9 cellular contexts compared by ENCODE assay signal in genomic region chr21:34986561-34987533, GRCh38.
A peak's percentile ranks its signal among the peaks of the same experiment; 100 is the strongest.
DNase-seq lines count a peak whose midpoint lies in the region; ATAC-seq and TF ChIP-seq lines count a peak whose summit lies in the region.
"Had no signal": no experiment of that assay in that cellular context is flagged by ENCODE, and none has a peak within 500 bp of the region (broad histone marks: within the 10 kb centered on the region; RNA-seq: fewer than 3 reads in every experiment).

No MANE protein-coding gene starts in this region.

- no peak overlapping the region for H3K27ac ChIP-seq in ovary
- H3K27ac ChIP-seq in colonic mucosa: no peak overlapping the region

- peak; percentile 53 for ATAC-seq in GM21723 (IDR thresholded peaks at IDR 0.05; ENCODE audit: unreplicated experiment)

- H3K9me3 Mint-ChIP-seq in activated T-helper 1 cell treated with anti-CD3 and anti-CD28 coated beads, Interleukin-12 subunit alpha, Interleukin-12 subunit beta, Interleukin-2, Interleukin-4 antibody, amounts not matched to agents 30 ng/mL and 10 ng/mL and 1 ng/mL, durations not matched to agents 14 hours and 24 hours and 36 hours: no peaks in the 10 kb centered on the region
- H3K9me3 Mint-ChIP-seq: neural crest cell had no signal

- H3K36me3 ChIP-seq in MG63 (no peaks in the 10 kb centered on the region; the same call in 1 of the 2 replicates), ovary (no peaks in the 10 kb centered on the region), colonic mucosa (no peaks in the 10 kb centered on the region)

- H3K4me1 ChIP-seq in ovary (ENCODE audit: insufficient read depth) (no peaks in the 10 kb centered on the region), colonic mucosa (no peaks in the 10 kb centered on the region)

- H3K27me3 ChIP-seq in MG63: no peaks in the 10 kb centered on the region
- no peaks in the 10 kb centered on the region for H3K27me3 ChIP-seq in ovary
- H3K27me3 ChIP-seq in colonic mucosa: no peaks in the 10 kb centered on the region

- H3K9me3 ChIP-seq in MG63: no peaks in the 10 kb centered on the region
- H3K9me3 ChIP-seq in ovary: no peaks in the 10 kb centered on the region
- no peaks in the 10 kb centered on the region for H3K9me3 ChIP-seq in colonic mucosa

- TF ChIP-seq POLR2A in ovary (IDR thresholded peaks at IDR 0.05): no peak

- TF ChIP-seq CTCF in ovary (IDR thresholded peaks at IDR 0.05) (no peak), colonic mucosa (IDR thresholded peaks at IDR 0.05) (no peak)

- H3K36me3 Mint-ChIP-seq in activated T-helper 1 cell treated with anti-CD3 and anti-CD28 coated beads, Interleukin-12 subunit alpha, Interleukin-12 subunit beta, Interleukin-2, Interleukin-4 antibody, amounts not matched to agents 30 ng/mL and 10 ng/mL and 1 ng/mL, durations not matched to agents 14 hours and 24 hours and 36 hours (ENCODE audit: low read depth): peaks cover 30% of the 10 kb centered on the region

- H3K27me3 Mint-ChIP-seq in activated T-helper 1 cell treated with anti-CD3 and anti-CD28 coated beads, Interleukin-12 subunit alpha, Interleukin-12 subunit beta, Interleukin-2, Interleukin-4 antibody, amounts not matched to agents 30 ng/mL and 10 ng/mL and 1 ng/mL, durations not matched to agents 14 hours and 24 hours and 36 hours (ENCODE audit: insufficient read depth): no peaks in the 10 kb centered on the region

- H3K9ac ChIP-seq in colonic mucosa (ENCODE audit: low read depth in 2 of 2, low read length in 2 of 2): no peak overlapping the region

- H3K4me1 Mint-ChIP-seq in activated T-helper 1 cell treated with anti-CD3 and anti-CD28 coated beads, Interleukin-12 subunit alpha, Interleukin-12 subunit beta, Interleukin-2, Interleukin-4 antibody, amounts not matched to agents 30 ng/mL and 10 ng/mL and 1 ng/mL, durations not matched to agents 14 hours and 24 hours and 36 hours (ENCODE audit: low read depth): peaks cover 92% of the 10 kb centered on the region

- no peak overlapping the region for H3K4me3 ChIP-seq in MG63
- no peak overlapping the region for H3K4me3 ChIP-seq in ovary
- no peak overlapping the region for H3K4me3 ChIP-seq in colonic mucosa

- H3K27ac Mint-ChIP-seq in activated T-helper 1 cell treated with anti-CD3 and anti-CD28 coated beads, Interleukin-12 subunit alpha, Interleukin-12 subunit beta, Interleukin-2, Interleukin-4 antibody, amounts not matched to agents 30 ng/mL and 10 ng/mL and 1 ng/mL, durations not matched to agents 14 hours and 24 hours and 36 hours: peak overlapping the region; percentile 97

- DNase-seq in COLO829 (ENCODE audit: low spot score) (peak; percentile 40), MG63 (peak; percentile 66), left kidney (ENCODE audit: low read depth, low spot score) (peak; percentile 53), ovary (no peak), colonic mucosa (no peak)
- peak; percentile 70 for DNase-seq in activated T-helper 1 cell treated with anti-CD3 and anti-CD28 coated beads, Interleukin-12 subunit alpha, Interleukin-12 subunit beta, Interleukin-2, Interleukin-4 antibody, amounts not matched to agents 30 ng/mL and 10 ng/mL and 1 ng/mL, durations not matched to agents 14 hours and 24 hours and 36 hours (ENCODE audit: low spot score)
- peak; percentile 30 to 62 (median 56) for DNase-seq in stimulated activated naive CD4-positive, alpha-beta T cell (lab: John Stamatoyannopoulos, UW)

- intact Hi-C loops in activated T-helper 1 cell treated with anti-CD3 and anti-CD28 coated beads, Interleukin-12 subunit alpha, Interleukin-12 subunit beta, Interleukin-2, Interleukin-4 antibody, amounts not matched to agents 30 ng/mL and 10 ng/mL and 1 ng/mL, durations not matched to agents 14 hours and 24 hours and 36 hours (cut with micrococcal nuclease): loop anchor here (1.0 to 10.0 kb wide), 13 partner anchors 13 to 1078 kb away; partner anchors contain the start of gene SETD4
- intact Hi-C loops in ovary (cut with DNase I) (no loop called here), colonic mucosa (cut with DNase I) (no loop called here)

- TF ChIP-seq EP300 in ovary (IDR thresholded peaks at IDR 0.05): no peak

- H3K4me3 Mint-ChIP-seq in activated T-helper 1 cell treated with anti-CD3 and anti-CD28 coated beads, Interleukin-12 subunit alpha, Interleukin-12 subunit beta, Interleukin-2, Interleukin-4 antibody, amounts not matched to agents 30 ng/mL and 10 ng/mL and 1 ng/mL, durations not matched to agents 14 hours and 24 hours and 36 hours: peak overlapping the region; percentile 62
- H3K4me3 Mint-ChIP-seq: neural crest cell had no signal

- WGBS in ovary, 3 donors: 58 to 71% (median 66%) methylated on average over 16 of the region's 16 CpGs

Comparison
In these comparisons a context has a peak if more than half of its experiments do, and no peak if none do; other contexts are left out.
1. DNase-seq: peak in COLO829 (single experiment), MG63 (single experiment), activated T-helper 1 cell treated with anti-CD3 and anti-CD28 coated beads, Interleukin-12 subunit alpha, Interleukin-12 subunit beta, Interleukin-2, Interleukin-4 antibody, amounts not matched to agents 30 ng/mL and 10 ng/mL and 1 ng/mL, durations not matched to agents 14 hours and 24 hours and 36 hours (single experiment), left kidney (single experiment) and stimulated activated naive CD4-positive, alpha-beta T cell (6 of 6); none in ovary (0 of 5) and colonic mucosa (single experiment).